Comparison of ENCODE assay signal across 1 cellular context in the genomic region with DNA sequence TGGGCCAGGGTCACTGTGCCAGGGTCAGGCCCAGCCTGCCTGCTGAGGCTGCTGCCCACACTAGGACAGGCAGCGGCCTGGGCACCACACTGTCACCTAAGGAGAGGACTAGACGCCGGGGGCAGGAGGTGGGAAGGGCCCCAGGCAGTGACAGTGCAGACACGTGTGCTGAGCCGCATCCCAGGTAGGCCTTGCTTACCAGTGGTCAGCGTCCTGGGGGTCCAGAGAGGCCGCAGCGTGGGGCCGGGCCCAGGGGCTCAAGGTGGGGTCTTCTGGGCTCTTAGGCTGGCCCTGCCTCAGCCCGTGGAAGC.
TF ChIP-seq lines count a peak whose summit lies in the region.

No MANE protein-coding gene starts in this region.

TF ChIP-seq in IMR-90, 13 proteins besides CTCF, POLR2A, EP300 and RAD21:
- no peak for TF ChIP-seq FOS (IDR thresholded peaks at IDR 0.05; ENCODE audit: low read depth, low read length)
- no peak for TF ChIP-seq NFE2L2 (IDR thresholded peaks at IDR 0.05; ENCODE audit: low read depth, low read length)
- no peak for TF ChIP-seq MXI1 (IDR thresholded peaks at IDR 0.05; ENCODE audit: borderline replicate concordance, low read depth, low read length)
- TF ChIP-seq, protein P1, sequence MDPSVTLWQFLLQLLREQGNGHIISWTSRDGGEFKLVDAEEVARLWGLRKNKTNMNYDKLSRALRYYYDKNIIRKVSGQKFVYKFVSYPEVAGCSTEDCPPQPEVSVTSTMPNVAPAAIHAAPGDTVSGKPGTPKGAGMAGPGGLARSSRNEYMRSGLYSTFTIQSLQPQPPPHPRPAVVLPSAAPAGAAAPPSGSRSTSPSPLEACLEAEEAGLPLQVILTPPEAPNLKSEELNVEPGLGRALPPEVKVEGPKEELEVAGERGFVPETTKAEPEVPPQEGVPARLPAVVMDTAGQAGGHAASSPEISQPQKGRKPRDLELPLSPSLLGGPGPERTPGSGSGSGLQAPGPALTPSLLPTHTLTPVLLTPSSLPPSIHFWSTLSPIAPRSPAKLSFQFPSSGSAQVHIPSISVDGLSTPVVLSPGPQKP (IDR thresholded peaks at IDR 0.05; ENCODE audit: borderline replicate concordance, low read depth, low read length): no peak
- no peak for TF ChIP-seq MAFK (IDR thresholded peaks at IDR 0.05; ENCODE audit: low read depth, low read length)
- TF ChIP-seq CEBPB (IDR thresholded peaks at IDR 0.05; ENCODE audit: low read depth, low read length): no peak
- TF ChIP-seq, protein P2, sequence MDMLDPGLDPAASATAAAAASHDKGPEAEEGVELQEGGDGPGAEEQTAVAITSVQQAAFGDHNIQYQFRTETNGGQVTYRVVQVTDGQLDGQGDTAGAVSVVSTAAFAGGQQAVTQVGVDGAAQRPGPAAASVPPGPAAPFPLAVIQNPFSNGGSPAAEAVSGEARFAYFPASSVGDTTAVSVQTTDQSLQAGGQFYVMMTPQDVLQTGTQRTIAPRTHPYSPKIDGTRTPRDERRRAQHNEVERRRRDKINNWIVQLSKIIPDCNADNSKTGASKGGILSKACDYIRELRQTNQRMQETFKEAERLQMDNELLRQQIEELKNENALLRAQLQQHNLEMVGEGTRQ (IDR thresholded peaks at IDR 0.05; ENCODE audit: low read depth, low read length): no peak
- TF ChIP-seq RFX5 (IDR thresholded peaks at IDR 0.05; ENCODE audit: low read depth, low read length): no peak
